ENCODE assay signal across 1 cellular context in genomic region chr20:46568570-46569129, GRCh38.
A peak's percentile ranks its signal among the peaks of the same experiment; 100 is the strongest.
TF ChIP-seq lines count a peak whose summit lies in the region.

No MANE protein-coding gene starts in this region.

TF ChIP-seq in HEK293, 187 proteins besides CTCF, POLR2A, EP300 and RAD21 (continued from another document and continues in another):
- no peak for TF ChIP-seq REST (tag by site-specific recombination; IDR thresholded peaks at IDR 0.05)
- no peak for TF ChIP-seq PATZ1 (tag by site-specific recombination; IDR thresholded peaks at IDR 0.05)
- TF ChIP-seq ZNF423 (tag by site-specific recombination; IDR thresholded peaks at IDR 0.05) = no peak
- no peak for TF ChIP-seq MZF1 (tag by site-specific recombination; IDR thresholded peaks at IDR 0.05; ENCODE audit: borderline replicate concordance)
- no peak for TF ChIP-seq PRDM1 (tag by site-specific recombination; IDR thresholded peaks at IDR 0.05)
- no peak for TF ChIP-seq ZNF621 (tag by site-specific recombination; IDR thresholded peaks at IDR 0.05)
- TF ChIP-seq ZNF311 (tag by site-specific recombination; IDR thresholded peaks at IDR 0.05; ENCODE audit: borderline replicate concordance) = no peak
- TF ChIP-seq ZNF366 (tag by site-specific recombination; conservative IDR thresholded peaks at IDR 0.05) = peak; percentile 64
- no peak for TF ChIP-seq TCF7L2 (IDR thresholded peaks at IDR 0.05; ENCODE audit: borderline replicate concordance, low read depth, low read length)
- no peak for TF ChIP-seq ZBTB7A (tag by site-specific recombination; IDR thresholded peaks at IDR 0.05; ENCODE audit: low read depth)
- no peak for TF ChIP-seq ZNF623 (tag by site-specific recombination; IDR thresholded peaks at IDR 0.05)
- TF ChIP-seq ZNF404 (tag by site-specific recombination; IDR thresholded peaks at IDR 0.05) = no peak
- no peak for TF ChIP-seq SETDB1 (IDR thresholded peaks at IDR 0.05; ENCODE audit: insufficient read length, low read length)
- TF ChIP-seq ZNF394 (tag by site-specific recombination; IDR thresholded peaks at IDR 0.05; ENCODE audit: borderline replicate concordance) = no peak; the same call in 1 of the 2 replicates
- TF ChIP-seq GLI2 (tag by site-specific recombination; IDR thresholded peaks at IDR 0.05; ENCODE audit: borderline replicate concordance, low read depth) = no peak
- no peak for TF ChIP-seq ZNF350 (tag by site-specific recombination; IDR thresholded peaks at IDR 0.05)
- peak; percentile 87 for TF ChIP-seq SCRT1 (tag by site-specific recombination; IDR thresholded peaks at IDR 0.05; ENCODE audit: borderline replicate concordance)
- no peak for TF ChIP-seq KLF7 (tag by site-specific recombination; IDR thresholded peaks at IDR 0.05; ENCODE audit: borderline replicate concordance)
- no peak for TF ChIP-seq ZNF175 (tag by site-specific recombination; IDR thresholded peaks at IDR 0.05)
- TF ChIP-seq SALL2 (tag by site-specific recombination; IDR thresholded peaks at IDR 0.05; ENCODE audit: borderline replicate concordance) = no peak
- TF ChIP-seq ZNF549 (tag by site-specific recombination; IDR thresholded peaks at IDR 0.05) = no peak
- no peak for TF ChIP-seq ZNF529 (tag by site-specific recombination; IDR thresholded peaks at IDR 0.05; ENCODE audit: insufficient replicate concordance)
- TF ChIP-seq BCL11B (tag by site-specific recombination; IDR thresholded peaks at IDR 0.05; ENCODE audit: low read depth) = no peak
- no peak for TF ChIP-seq KLF10 (tag by site-specific recombination; IDR thresholded peaks at IDR 0.05)
- no peak for TF ChIP-seq ZFHX2 (tag by site-specific recombination; conservative IDR thresholded peaks at IDR 0.05)
- TF ChIP-seq ZNF280D (tag by site-specific recombination; IDR thresholded peaks at IDR 0.05) = no peak
- TF ChIP-seq SP7 (tag by site-specific recombination; IDR thresholded peaks at IDR 0.05) = no peak
- TF ChIP-seq GLIS2 (tag by site-specific recombination; IDR thresholded peaks at IDR 0.05) = 0 out of 2 replicates have a peak, but pooled peaks have one; percentile 31
- no peak for TF ChIP-seq ZNF785 (tag by site-specific recombination; IDR thresholded peaks at IDR 0.05)
- TF ChIP-seq BCL6B (tag by site-specific recombination; IDR thresholded peaks at IDR 0.05) = no peak
- no peak for TF ChIP-seq ZNF692 (tag by site-specific recombination; IDR thresholded peaks at IDR 0.05)
- TF ChIP-seq ZNF768 (tag by site-specific recombination; IDR thresholded peaks at IDR 0.05) = no peak
- TF ChIP-seq ZNF701 (tag by site-specific recombination; IDR thresholded peaks at IDR 0.05) = no peak
- no peak for TF ChIP-seq ZNF843 (tag by site-specific recombination; IDR thresholded peaks at IDR 0.05)
- TF ChIP-seq ZNF140 (tag by site-specific recombination; IDR thresholded peaks at IDR 0.05) = no peak
- TF ChIP-seq WT1 (tag by site-specific recombination; IDR thresholded peaks at IDR 0.05) = no peak
- TF ChIP-seq ZNF433 (tag by site-specific recombination; IDR thresholded peaks at IDR 0.05; ENCODE audit: low read depth) = no peak
- peak; percentile 62 for TF ChIP-seq ZIC2 (tag by site-specific recombination; IDR thresholded peaks at IDR 0.05)
- no peak for TF ChIP-seq EGR2 (tag by site-specific recombination; IDR thresholded peaks at IDR 0.05; ENCODE audit: low read depth)
- 0 out of 2 replicates have a peak, but pooled peaks have one; percentile 54 for TF ChIP-seq ZBTB48 (tag by site-specific recombination; IDR thresholded peaks at IDR 0.05)
- 0 out of 2 replicates have a peak, but pooled peaks have one; percentile 26 for TF ChIP-seq ZEB2 (tag by site-specific recombination; IDR thresholded peaks at IDR 0.05)
- no peak for TF ChIP-seq ZNF600 (tag by site-specific recombination; IDR thresholded peaks at IDR 0.05)
- TF ChIP-seq ZNF324 (tag by site-specific recombination; IDR thresholded peaks at IDR 0.05) = no peak
- TF ChIP-seq ZFP69B (tag by site-specific recombination; IDR thresholded peaks at IDR 0.05) = no peak
- no peak for TF ChIP-seq KLF9 (tag by site-specific recombination; IDR thresholded peaks at IDR 0.05; ENCODE audit: low read depth)
- TF ChIP-seq KLF8 (tag by site-specific recombination; IDR thresholded peaks at IDR 0.05) = no peak
- TF ChIP-seq ZNF391 (tag by site-specific recombination; IDR thresholded peaks at IDR 0.05; ENCODE audit: borderline replicate concordance, low read depth) = no peak
- TF ChIP-seq ZNF211 (tag by site-specific recombination; IDR thresholded peaks at IDR 0.05; ENCODE audit: low read depth) = no peak
- TF ChIP-seq ZNF558 (tag by site-specific recombination; IDR thresholded peaks at IDR 0.05) = no peak
- TF ChIP-seq ZNF530 (tag by site-specific recombination; IDR thresholded peaks at IDR 0.05; ENCODE audit: low read depth) = no peak
- TF ChIP-seq ZBTB20 (tag by site-specific recombination; IDR thresholded peaks at IDR 0.05) = peak; percentile 14; the same call in 1 of the 2 replicates
- TF ChIP-seq KLF16 (tag by site-specific recombination; IDR thresholded peaks at IDR 0.05) = no peak
- TF ChIP-seq ZNF518A (tag by site-specific recombination; conservative IDR thresholded peaks at IDR 0.05; ENCODE audit: low read depth) = peak; percentile 23; the same call in 1 of the 2 replicates
- TF ChIP-seq ZNF23 (tag by site-specific recombination; IDR thresholded peaks at IDR 0.05; ENCODE audit: borderline replicate concordance) = no peak
- TF ChIP-seq ZFP37 (tag by site-specific recombination; IDR thresholded peaks at IDR 0.05) = no peak
- no peak for TF ChIP-seq ZNF274 (IDR thresholded peaks at IDR 0.05; ENCODE audit: low read length)
- TF ChIP-seq ZNF274 (tag by site-specific recombination; IDR thresholded peaks at IDR 0.05; ENCODE audit: borderline replicate concordance) = no peak
- 0 out of 2 replicates have a peak, but pooled peaks have one; percentile 9 for TF ChIP-seq ZNF146 (tag by site-specific recombination; IDR thresholded peaks at IDR 0.05)
- TF ChIP-seq YY1 (tag by site-specific recombination; IDR thresholded peaks at IDR 0.05) = no peak
